In genomic region chr1:108513114-108513513, GRCh38 we compare ENCODE assay signal across 13 cellular contexts.
"Had no signal": no experiment of that assay in that cellular context is flagged by ENCODE, and none has a peak within 500 bp of the region (broad histone marks: within the 10 kb centered on the region; RNA-seq: fewer than 3 reads in every experiment).

No MANE protein-coding gene starts in this region.

- H3K27ac Mint-ChIP-seq: IgD-negative memory B cell, T-cell had no signal

- H3K27ac ChIP-seq: HL-60, PC-9, Peyer's patch, SJCRH30 had no signal

- H3K4me2 ChIP-seq: PC-9 had no signal

- H3K9me3 ChIP-seq: Peyer's patch, SJCRH30 had no signal

- H3K4me1 Mint-ChIP-seq: T-cell had no signal

- H3K4me3 Mint-ChIP-seq: IgD-negative memory B cell, T-cell had no signal

- DNase-seq: NCI-H1436; NCI-H187; NCI-H2029; NCI-H2081 treated with DMSO at 0.1 percent for 48 hours; NK-92 treated with Interleukin-12 subunit alpha and Interleukin-12 subunit beta, amount 100 ng/mL, for 24 hours; Peyer's patch; SHP77 treated with DMSO at 0.1 percent for 48 hours; T-cell had no signal

- H2AFZ ChIP-seq: PC-9 had no signal

- H3K36me3 ChIP-seq: Peyer's patch, SJCRH30 had no signal

- H3K4me1 ChIP-seq: Peyer's patch, SJCRH30 had no signal

- H3K36me3 Mint-ChIP-seq: IgD-negative memory B cell, T-cell had no signal

- H3K9me3 Mint-ChIP-seq: IgD-negative memory B cell, T-cell had no signal

- H3K27me3 ChIP-seq: Peyer's patch, SJCRH30 had no signal

- ATAC-seq: Right ventricle myocardium inferior had no signal

- H3K4me3 ChIP-seq: PC-9, Peyer's patch, SJCRH30 had no signal
